ENCODE assay signal across 1 cellular context in the genomic region with DNA sequence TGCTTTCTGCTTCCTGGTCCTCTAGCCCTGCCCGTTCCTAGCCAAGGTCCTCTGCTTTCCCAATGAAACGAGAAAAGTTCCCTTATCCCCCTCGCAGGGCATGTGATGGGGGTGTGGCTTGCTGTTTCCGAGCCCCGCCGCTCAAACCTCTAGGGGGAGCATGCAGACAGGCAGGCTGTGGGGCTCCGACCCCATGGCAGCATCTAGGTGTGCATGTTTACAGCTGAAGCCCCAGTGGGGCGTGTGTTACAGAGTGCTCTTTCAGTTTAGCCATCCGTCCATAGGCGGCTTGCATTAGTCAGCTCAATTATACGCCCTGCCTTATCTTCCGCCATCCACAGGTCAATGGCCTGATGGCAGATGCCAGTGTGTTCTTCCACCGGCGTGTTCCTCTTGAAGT.
TF ChIP-seq lines count a peak whose summit lies in the region.

No MANE protein-coding gene starts in this region.

TF ChIP-seq in HepG2, 621 proteins besides CTCF, POLR2A, EP300 and RAD21 (continued from another document):
- TF ChIP-seq, protein P1, sequence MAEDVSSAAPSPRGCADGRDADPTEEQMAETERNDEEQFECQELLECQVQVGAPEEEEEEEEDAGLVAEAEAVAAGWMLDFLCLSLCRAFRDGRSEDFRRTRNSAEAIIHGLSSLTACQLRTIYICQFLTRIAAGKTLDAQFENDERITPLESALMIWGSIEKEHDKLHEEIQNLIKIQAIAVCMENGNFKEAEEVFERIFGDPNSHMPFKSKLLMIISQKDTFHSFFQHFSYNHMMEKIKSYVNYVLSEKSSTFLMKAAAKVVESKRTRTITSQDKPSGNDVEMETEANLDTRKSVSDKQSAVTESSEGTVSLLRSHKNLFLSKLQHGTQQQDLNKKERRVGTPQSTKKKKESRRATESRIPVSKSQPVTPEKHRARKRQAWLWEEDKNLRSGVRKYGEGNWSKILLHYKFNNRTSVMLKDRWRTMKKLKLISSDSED (CRISPR knock-in tag; IDR thresholded peaks at IDR 0.05): no peak
- TF ChIP-seq, protein P2, sequence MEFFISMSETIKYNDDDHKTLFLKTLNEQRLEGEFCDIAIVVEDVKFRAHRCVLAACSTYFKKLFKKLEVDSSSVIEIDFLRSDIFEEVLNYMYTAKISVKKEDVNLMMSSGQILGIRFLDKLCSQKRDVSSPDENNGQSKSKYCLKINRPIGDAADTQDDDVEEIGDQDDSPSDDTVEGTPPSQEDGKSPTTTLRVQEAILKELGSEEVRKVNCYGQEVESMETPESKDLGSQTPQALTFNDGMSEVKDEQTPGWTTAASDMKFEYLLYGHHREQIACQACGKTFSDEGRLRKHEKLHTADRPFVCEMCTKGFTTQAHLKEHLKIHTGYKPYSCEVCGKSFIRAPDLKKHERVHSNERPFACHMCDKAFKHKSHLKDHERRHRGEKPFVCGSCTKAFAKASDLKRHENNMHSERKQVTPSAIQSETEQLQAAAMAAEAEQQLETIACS (CRISPR knock-in tag; IDR thresholded peaks at IDR 0.05): no peak
- TF ChIP-seq PAWR (CRISPR knock-in tag; IDR thresholded peaks at IDR 0.05; ENCODE audit: borderline replicate concordance) (no peak), BRD4 (CRISPR knock-in tag; IDR thresholded peaks at IDR 0.05) (no peak), XRCC5 (optimal IDR thresholded peaks at IDR 0.05; ENCODE audit: low read length) (no peak), ZMYM4 (CRISPR knock-in tag; IDR thresholded peaks at IDR 0.05) (no peak), ZMAT3 (CRISPR knock-in tag; conservative IDR thresholded peaks at IDR 0.05) (no peak), ZBTB42 (CRISPR knock-in tag; IDR thresholded peaks at IDR 0.05) (no peak), CHD4 (IDR thresholded peaks at IDR 0.05; ENCODE audit: borderline replicate concordance, low read length) (no peak)
- TF ChIP-seq, protein P3, sequence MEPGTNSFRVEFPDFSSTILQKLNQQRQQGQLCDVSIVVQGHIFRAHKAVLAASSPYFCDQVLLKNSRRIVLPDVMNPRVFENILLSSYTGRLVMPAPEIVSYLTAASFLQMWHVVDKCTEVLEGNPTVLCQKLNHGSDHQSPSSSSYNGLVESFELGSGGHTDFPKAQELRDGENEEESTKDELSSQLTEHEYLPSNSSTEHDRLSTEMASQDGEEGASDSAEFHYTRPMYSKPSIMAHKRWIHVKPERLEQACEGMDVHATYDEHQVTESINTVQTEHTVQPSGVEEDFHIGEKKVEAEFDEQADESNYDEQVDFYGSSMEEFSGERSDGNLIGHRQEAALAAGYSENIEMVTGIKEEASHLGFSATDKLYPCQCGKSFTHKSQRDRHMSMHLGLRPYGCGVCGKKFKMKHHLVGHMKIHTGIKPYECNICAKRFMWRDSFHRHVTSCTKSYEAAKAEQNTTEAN (CRISPR knock-in tag; conservative IDR thresholded peaks at IDR 0.05): no peak
- TF ChIP-seq, protein P4, sequence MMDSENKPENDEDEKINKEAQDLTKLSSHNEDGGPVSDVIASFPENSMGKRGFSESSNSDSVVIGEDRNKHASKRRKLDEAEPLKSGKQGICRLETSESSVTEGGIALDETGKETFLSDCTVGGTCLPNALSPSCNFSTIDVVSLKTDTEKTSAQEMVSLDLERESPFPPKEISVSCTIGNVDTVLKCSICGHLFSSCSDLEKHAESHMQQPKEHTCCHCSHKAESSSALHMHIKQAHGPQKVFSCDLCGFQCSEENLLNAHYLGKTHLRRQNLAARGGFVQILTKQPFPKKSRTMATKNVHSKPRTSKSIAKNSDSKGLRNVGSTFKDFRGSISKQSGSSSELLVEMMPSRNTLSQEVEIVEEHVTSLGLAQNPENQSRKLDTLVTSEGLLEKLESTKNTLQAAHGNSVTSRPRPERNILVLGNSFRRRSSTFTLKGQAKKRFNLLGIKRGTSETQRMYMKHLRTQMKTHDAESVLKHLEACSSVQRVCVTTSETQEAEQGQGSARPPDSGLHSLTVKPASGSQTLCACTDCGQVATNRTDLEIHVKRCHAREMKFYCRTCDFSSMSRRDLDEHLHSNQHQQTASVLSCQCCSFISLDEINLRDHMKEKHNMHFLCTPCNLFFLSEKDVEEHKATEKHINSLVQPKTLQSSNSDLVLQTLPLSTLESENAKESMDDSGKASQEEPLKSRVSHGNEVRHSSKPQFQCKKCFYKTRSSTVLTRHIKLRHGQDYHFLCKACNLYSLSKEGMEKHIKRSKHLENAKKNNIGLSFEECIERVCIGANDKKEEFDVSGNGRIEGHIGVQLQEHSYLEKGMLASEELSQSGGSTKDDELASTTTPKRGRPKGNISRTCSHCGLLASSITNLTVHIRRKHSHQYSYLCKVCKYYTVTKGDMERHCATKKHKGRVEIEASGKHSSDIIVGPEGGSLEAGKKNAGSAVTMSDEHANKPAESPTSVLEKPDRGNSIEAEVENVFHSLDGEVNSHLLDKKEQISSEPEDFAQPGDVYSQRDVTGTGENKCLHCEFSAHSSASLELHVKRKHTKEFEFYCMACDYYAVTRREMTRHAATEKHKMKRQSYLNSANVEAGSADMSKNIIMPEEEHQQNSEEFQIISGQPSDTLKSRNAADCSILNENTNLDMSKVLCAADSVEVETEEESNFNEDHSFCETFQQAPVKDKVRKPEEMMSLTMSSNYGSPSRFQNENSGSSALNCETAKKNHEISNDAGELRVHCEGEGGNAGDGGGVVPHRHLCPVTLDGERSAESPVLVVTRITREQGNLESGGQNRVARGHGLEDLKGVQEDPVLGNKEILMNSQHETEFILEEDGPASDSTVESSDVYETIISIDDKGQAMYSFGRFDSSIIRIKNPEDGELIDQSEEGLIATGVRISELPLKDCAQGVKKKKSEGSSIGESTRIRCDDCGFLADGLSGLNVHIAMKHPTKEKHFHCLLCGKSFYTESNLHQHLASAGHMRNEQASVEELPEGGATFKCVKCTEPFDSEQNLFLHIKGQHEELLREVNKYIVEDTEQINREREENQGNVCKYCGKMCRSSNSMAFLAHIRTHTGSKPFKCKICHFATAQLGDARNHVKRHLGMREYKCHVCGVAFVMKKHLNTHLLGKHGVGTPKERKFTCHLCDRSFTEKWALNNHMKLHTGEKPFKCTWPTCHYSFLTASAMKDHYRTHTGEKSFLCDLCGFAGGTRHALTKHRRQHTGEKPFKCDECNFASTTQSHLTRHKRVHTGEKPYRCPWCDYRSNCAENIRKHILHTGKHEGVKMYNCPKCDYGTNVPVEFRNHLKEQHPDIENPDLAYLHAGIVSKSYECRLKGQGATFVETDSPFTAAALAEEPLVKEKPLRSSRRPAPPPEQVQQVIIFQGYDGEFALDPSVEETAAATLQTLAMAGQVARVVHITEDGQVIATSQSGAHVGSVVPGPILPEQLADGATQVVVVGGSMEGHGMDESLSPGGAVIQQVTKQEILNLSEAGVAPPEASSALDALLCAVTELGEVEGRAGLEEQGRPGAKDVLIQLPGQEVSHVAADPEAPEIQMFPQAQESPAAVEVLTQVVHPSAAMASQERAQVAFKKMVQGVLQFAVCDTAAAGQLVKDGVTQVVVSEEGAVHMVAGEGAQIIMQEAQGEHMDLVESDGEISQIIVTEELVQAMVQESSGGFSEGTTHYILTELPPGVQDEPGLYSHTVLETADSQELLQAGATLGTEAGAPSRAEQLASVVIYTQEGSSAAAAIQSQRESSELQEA (CRISPR knock-in tag; IDR thresholded peaks at IDR 0.05; ENCODE audit: not compliant biosample characterization): no peak
